ENCODE assay signal across 25 cellular contexts in the genomic region with DNA sequence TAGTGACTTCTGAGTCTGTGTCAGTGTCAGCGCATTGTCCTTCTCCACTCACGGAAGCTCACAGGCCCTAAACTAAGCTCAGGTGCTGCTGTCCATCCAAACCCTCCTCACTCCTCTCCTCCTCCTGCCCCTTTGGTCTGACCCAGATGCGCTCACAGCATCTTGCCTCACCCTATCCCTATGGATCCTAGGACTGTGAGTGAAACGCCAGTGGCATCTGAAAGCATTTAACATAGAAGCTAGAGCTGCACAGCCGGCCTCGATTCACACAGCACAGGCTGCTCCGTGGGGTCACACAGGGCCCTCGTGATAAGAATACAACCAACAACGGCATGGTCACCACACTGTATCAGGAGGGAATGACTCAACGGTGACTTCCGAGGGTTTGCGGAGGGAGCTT.
"Had no signal": no experiment of that assay in that cellular context is flagged by ENCODE, and none has a peak within 500 bp of the region (broad histone marks: within the 10 kb centered on the region; RNA-seq: fewer than 3 reads in every experiment).

No MANE protein-coding gene starts in this region.

- H3K27ac ChIP-seq: neural progenitor cell, neutrophil, ovary, parathyroid adenoma, psoas muscle, skin epidermis, stomach, thoracic aorta, thyroid gland, tibial nerve, upper lobe of left lung, uterus had no signal

- H3K4me3 ChIP-seq: neural progenitor cell, ovary, psoas muscle, right lobe of liver, skin epidermis, smooth muscle cell, stomach, thoracic aorta, thyroid gland, tibial nerve, upper lobe of left lung, uterus had no signal

- H3K4me1 ChIP-seq: neural progenitor cell, parathyroid adenoma, psoas muscle, stomach, thyroid gland, tibial nerve, upper lobe of left lung, uterus had no signal

- H2AFZ ChIP-seq: neural progenitor cell, parathyroid adenoma had no signal

- H3K9me3 ChIP-seq: neutrophil, ovary, psoas muscle, right lobe of liver, stomach, thoracic aorta, thyroid gland, tibial nerve, upper lobe of left lung, uterus had no signal

- H3K4me2 ChIP-seq: neural progenitor cell, smooth muscle cell had no signal

- H3K27me3 ChIP-seq: neutrophil, ovary, right lobe of liver, thyroid gland, tibial nerve, upper lobe of left lung, uterus had no signal

- H3K79me2 ChIP-seq: parathyroid adenoma had no signal

- H3K36me3 ChIP-seq: neural progenitor cell, neutrophil, ovary, right lobe of liver, stomach, thoracic aorta, thyroid gland, tibial nerve, upper lobe of left lung, uterus had no signal

- DNase-seq: naive thymus-derived CD4-positive, alpha-beta T cell; natural killer cell; nucleus accumbens; ovary; psoas muscle; right cardiac atrium; right lobe of liver; stimulated activated CD4-positive, alpha-beta T cell treated with anti-CD3 and anti-CD28 coated beads, Interleukin-15, amount 100 ng/mL, for 24 hours; stimulated activated CD4-positive, alpha-beta T cell treated with anti-CD3 and anti-CD28 coated beads, Interleukin-2, amount 100 ng/mL, for 24 hours; stimulated activated CD4-positive, alpha-beta T cell treated with anti-CD3 and anti-CD28 coated beads, Interleukin-2, amount 100 ng/mL, for 48 hours; stimulated activated CD4-positive, alpha-beta T cell treated with anti-CD3 and anti-CD28 coated beads, Interleukin-4, amount 100 ng/mL, for 24 hours; stimulated activated naive B cell treated with anti-CD40 and anti-IgM and Interleukin-4, amounts not matched to agents 10 μg/mL and 1 μg/mL and 100 μg/mL, for 72 hours; stimulated activated naive CD4-positive, alpha-beta T cell treated with Interleukin-2 at 50 U/mL for 16 hours; stomach; thyroid gland; trophoblast cell; upper lobe of left lung; uterus had no signal
